ENCODE assay signal across 8 cellular contexts in genomic region chr11:14537134-14537599, GRCh38. TPM values are rescaled to one million over a fixed set of nuclear protein-coding genes. Genes with fewer than 3 reads are reported as not detected.
DNase-seq lines count a peak whose midpoint lies in the region; ATAC-seq and TF ChIP-seq lines count a peak whose summit lies in the region.

No MANE protein-coding gene starts in this region.

- DNase-seq in NCI-H1417 (lab: John Stamatoyannopoulos, UW): peak; percentile 14 to 66 (median 38)
- no peak for DNase-seq in NCI-H1417 treated with DMSO at 0.1 percent for 48 hours (lab: John Stamatoyannopoulos, UW)
- DNase-seq in HT1080 (ENCODE audit: low read depth): peak; percentile 28
- DNase-seq in SK-N-SH: peak; percentile 68
- DNase-seq in astrocyte of the spinal cord (ENCODE audit: low read depth, low spot score): peak; percentile 33
- DNase-seq in left colon: peak in 1 of 2 donors; percentile 41

- no peak overlapping the region; a peak in 1 of 4 replicates for H3K4me3 ChIP-seq in SK-N-SH (ENCODE audit: low read depth in 2 of 2, low read length in 1 of 2)
- H3K4me3 ChIP-seq in astrocyte of the spinal cord (ENCODE audit: low read depth, low read length): no peak overlapping the region

- TF ChIP-seq RAD21 in SK-N-SH (IDR thresholded peaks at IDR 0.05; ENCODE audit: low read length): peak; percentile 87

- peak overlapping the region; percentile 4; the same call in 1 of the 2 replicates for H2AFZ ChIP-seq in SK-N-SH (ENCODE audit: low read depth)

- no peaks in the 10 kb centered on the region for H3K9me2 ChIP-seq in SK-N-SH

- H3K27ac Mint-ChIP-seq in stimulated activated naive CD8-positive, alpha-beta T cell treated with anti-CD3 and anti-CD28 coated beads, Interleukin-15, Interleukin-2, amounts not matched to agents 100 ng/mL and 50 ng/mL, for 24 hours: peak overlapping the region; percentile 88

- no peak overlapping the region for H3K9ac ChIP-seq in SK-N-SH

- no peaks in the 10 kb centered on the region for H3K36me3 ChIP-seq in SK-N-SH (replicated peaks in 1 of 2; ENCODE audit: control insufficient read depth in 1 of 2, insufficient read depth in 2 of 2, low read length in 1 of 2)

- TF ChIP-seq CTCF in SK-N-SH (IDR thresholded peaks at IDR 0.05): peak; percentile 82
- peak; percentile 80 for TF ChIP-seq CTCF in astrocyte of the spinal cord (IDR thresholded peaks at IDR 0.05; ENCODE audit: low read depth, low read length)

- no peak overlapping the region for H3K27ac ChIP-seq in SK-N-SH (ENCODE audit: low read depth in 2 of 2, low read length in 1 of 2)

- H3K27me3 ChIP-seq in SK-N-SH (ENCODE audit: insufficient read depth): no peaks in the 10 kb centered on the region

- WGBS in SK-N-SH (ENCODE audit: low lambda C conversion rate): 7% methylated on average over 5 of the region's 5 CpGs

- H3K4me3 Mint-ChIP-seq in stimulated activated naive CD8-positive, alpha-beta T cell treated with anti-CD3 and anti-CD28 coated beads, Interleukin-15, Interleukin-2, amounts not matched to agents 100 ng/mL and 50 ng/mL, for 24 hours: peak overlapping the region; percentile 69

- no peaks in the 10 kb centered on the region for H3K27me3 Mint-ChIP-seq in stimulated activated naive CD8-positive, alpha-beta T cell treated with anti-CD3 and anti-CD28 coated beads, Interleukin-15, Interleukin-2, amounts not matched to agents 100 ng/mL and 50 ng/mL, for 24 hours

- intact Hi-C loops in left colon (cut with DNase I, micrococcal nuclease): loop anchor here in 1 of 2 donors (10.0 kb wide), 1 partner anchor 108 kb away; the partner anchor contains the start of gene PDE3B

- H4K20me1 ChIP-seq in SK-N-SH (ENCODE audit: insufficient read depth): no peaks in the 10 kb centered on the region

- no peaks in the 10 kb centered on the region for H3K9me3 ChIP-seq in SK-N-SH

- no peak for TF ChIP-seq EP300 in SK-N-SH (IDR thresholded peaks at IDR 0.05; ENCODE audit: borderline replicate concordance in 1 of 2, low read depth in 1 of 2, low read length in 1 of 2)

- peaks cover 0 to 5% of the 10 kb centered on the region in 2 experiments; a peak in 1 of 4 replicates for H3K4me1 ChIP-seq in SK-N-SH (ENCODE audit: control insufficient read depth in 1 of 2, insufficient read depth in 2 of 2, low read depth in 1 of 2, low read length in 1 of 2)

- no peak overlapping the region for H3K4me2 ChIP-seq in SK-N-SH

- in situ Hi-C loops in astrocyte of the spinal cord (cut with HindIII; ENCODE audit: low sequenced_read_pairs): no loop called here

- CTCF ChIA-PET in SK-N-SH (lab: Yijun Ruan, JAX): interaction anchor here (0.8 to 3.3 kb wide), 9 partner anchors 10 to 540 kb away, joined by 3 to 14 read pairs (median 3); partner anchors contain the start of gene PDE3B

- no peaks in the 10 kb centered on the region for H3K36me3 Mint-ChIP-seq in stimulated activated naive CD8-positive, alpha-beta T cell treated with anti-CD3 and anti-CD28 coated beads, Interleukin-15, Interleukin-2, amounts not matched to agents 100 ng/mL and 50 ng/mL, for 24 hours (ENCODE audit: low read depth)

- no peaks in the 10 kb centered on the region for H3K79me2 ChIP-seq in SK-N-SH (ENCODE audit: insufficient read depth)

- H3K4me1 Mint-ChIP-seq in stimulated activated naive CD8-positive, alpha-beta T cell treated with anti-CD3 and anti-CD28 coated beads, Interleukin-15, Interleukin-2, amounts not matched to agents 100 ng/mL and 50 ng/mL, for 24 hours (ENCODE audit: low read depth): peaks cover 39% of the 10 kb centered on the region

- no peaks in the 10 kb centered on the region for H3F3A ChIP-seq in SK-N-SH (replicated peaks; ENCODE audit: insufficient read depth)

- peak; percentile 67 for ATAC-seq in GM21360 (IDR thresholded peaks at IDR 0.05; ENCODE audit: unreplicated experiment)
- peak; percentile 68 for ATAC-seq in left colon

- POLR2A ChIA-PET in SK-N-SH (lab: Yijun Ruan, JAX): no interaction called here

- H3K9me3 Mint-ChIP-seq in stimulated activated naive CD8-positive, alpha-beta T cell treated with anti-CD3 and anti-CD28 coated beads, Interleukin-15, Interleukin-2, amounts not matched to agents 100 ng/mL and 50 ng/mL, for 24 hours: no peaks in the 10 kb centered on the region

TF ChIP-seq in SK-N-SH, 30 proteins besides CTCF, POLR2A, EP300 and RAD21:
- peak; percentile 29 for TF ChIP-seq CHD2 (IDR thresholded peaks at IDR 0.05; ENCODE audit: low read length, partially characterized antibody)
- TF ChIP-seq FOSL2 (IDR thresholded peaks at IDR 0.05; ENCODE audit: borderline replicate concordance, low read depth): no peak
- TF ChIP-seq SMC3 (IDR thresholded peaks at IDR 0.05; ENCODE audit: low read depth, low read length): peak; percentile 43

RNA-seq across cellular contexts. Expression of gene PSMA1, which starts 17.0 kb away (rescaled TPM):
- 224 and 233 TPM in 2 replicates for total RNA-seq in HT1080 (2014; rRNA removed; shearing (Covaris generic))
- 281 and 288 TPM in 2 replicates for polyA plus RNA-seq in HT1080 (2015; cell fraction: cytosol; rRNA removed)
- 379 and 405 TPM in 2 replicates for polyA plus RNA-seq in HT1080 (2015; cell fraction: nucleus; rRNA removed)
- 166 and 226 TPM in 2 replicates for polyA plus RNA-seq in SK-N-SH (2012; rRNA removed)
- polyA plus RNA-seq in SK-N-SH (2012; cell fraction: cytosol; rRNA removed): 185 and 231 TPM in 2 replicates
- polyA plus RNA-seq in SK-N-SH (2012; cell fraction: nucleus; rRNA removed): 287 and 471 TPM in 2 replicates
- total RNA-seq in left colon: 100 to 1,000 TPM; 102 to 113 TPM

RNA-seq across cellular contexts. Expression of gene COPB1, which starts 37.6 kb away (rescaled TPM):
- total RNA-seq in HT1080 (2014; rRNA removed; shearing (Covaris generic)): 131 and 132 TPM in 2 replicates
- polyA plus RNA-seq in HT1080 (2015; cell fraction: cytosol; rRNA removed): 106 and 132 TPM in 2 replicates
- 357 and 386 TPM in 2 replicates for polyA plus RNA-seq in HT1080 (2015; cell fraction: nucleus; rRNA removed)
- polyA plus RNA-seq in SK-N-SH (2012; rRNA removed): 81.0 and 96.2 TPM in 2 replicates
- polyA plus RNA-seq in SK-N-SH (2012; cell fraction: cytosol; rRNA removed): 103 and 108 TPM in 2 replicates
- 63.8 and 109 TPM in 2 replicates for polyA plus RNA-seq in SK-N-SH (2012; cell fraction: nucleus; rRNA removed)
- total RNA-seq in left colon: 10 to 100 TPM; 82.4 to 83.8 TPM
